ENCODE assay signal across 7 cellular contexts in the genomic region with DNA sequence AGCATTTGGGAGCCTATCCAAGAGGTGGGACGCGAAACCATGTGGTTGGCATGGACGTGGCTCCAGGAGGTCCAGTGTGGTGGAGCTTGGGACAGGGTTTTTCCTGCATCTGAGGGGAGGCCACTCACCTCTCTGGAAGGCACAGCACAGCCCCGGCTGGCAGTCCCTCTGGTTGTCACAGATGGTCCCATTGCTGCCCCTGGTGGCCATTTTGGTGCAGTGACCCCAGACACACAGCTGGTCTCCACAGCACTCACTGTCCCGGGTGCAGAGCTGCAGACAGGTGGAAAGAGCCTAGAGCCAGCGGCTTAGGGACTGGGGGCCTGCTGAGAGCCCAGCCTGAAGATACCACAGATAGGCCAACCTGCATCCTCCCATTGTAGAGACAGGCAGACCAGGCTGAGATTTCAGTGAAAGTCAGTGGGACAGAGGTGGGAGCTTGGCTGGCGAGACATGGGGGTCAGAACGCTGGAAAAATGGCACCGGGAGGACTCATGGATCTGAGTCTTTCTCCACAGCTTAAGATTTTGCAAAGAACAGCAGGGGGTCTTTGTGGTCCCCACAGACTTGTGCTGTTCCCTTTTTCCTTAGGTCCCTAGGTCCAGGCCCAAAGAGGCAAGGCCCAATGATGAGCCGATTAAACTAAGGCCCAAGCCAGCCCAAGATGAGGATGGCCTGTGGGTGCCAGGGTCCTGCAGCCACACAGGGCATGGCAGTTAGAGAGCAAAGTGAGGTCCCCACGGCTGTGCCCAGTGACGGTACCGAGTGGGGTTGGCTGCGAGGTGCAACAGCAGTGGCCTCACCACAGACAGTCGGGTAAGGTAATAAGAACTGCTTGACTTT.
DNase-seq lines count a peak whose midpoint lies in the region; ATAC-seq and TF ChIP-seq lines count a peak whose summit lies in the region.

No MANE protein-coding gene starts in this region.

- peak; percentile 74 for DNase-seq in GM10266 (ENCODE audit: extremely low spot score)
- DNase-seq in Kasumi-1 (lab: John Stamatoyannopoulos, UW): peak; percentile 37 to 63
- peak; percentile 28 to 76 (median 47) for DNase-seq in T-helper 2 cell
- no peak for DNase-seq in astrocyte of the cerebellum (ENCODE audit: low read depth)
- DNase-seq in inferior parietal cortex (ENCODE audit: extremely low spot score): peak; percentile 70
- peak; percentile 25 for DNase-seq in stimulated activated CD4-positive, alpha-beta T cell treated with anti-CD3 and anti-CD28 coated beads, Interleukin-2, amount 100 ng/mL, for 4 hours (ENCODE audit: low read depth)

- ATAC-seq in GM21786 (IDR thresholded peaks at IDR 0.05; ENCODE audit: unreplicated experiment): peak; percentile 87

- H3K4me3 ChIP-seq in astrocyte of the cerebellum (ENCODE audit: low read depth, low read length): no peak overlapping the region

- TF ChIP-seq CTCF in GM10266 (IDR thresholded peaks at IDR 0.05; ENCODE audit: control insufficient read depth, insufficient read depth, low read depth, missing control alignments) (peak; percentile 81), astrocyte of the cerebellum (IDR thresholded peaks at IDR 0.05; ENCODE audit: low read depth, low read length, missing control alignments) (peak; percentile 79)

- in situ Hi-C loops in astrocyte of the cerebellum (cut with HindIII; ENCODE audit: low sequenced_read_pairs): loop anchor here (5.0 kb wide), 1 partner anchor 65 kb away; no protein-coding TSS in a partner anchor
